24 cellular contexts compared by ENCODE assay signal in genomic region chrX:109511113-109511512, GRCh38. TPM values are rescaled to one million over a fixed set of nuclear protein-coding genes. Genes with fewer than 3 reads are reported as not detected.
"Had no signal": no experiment of that assay in that cellular context is flagged by ENCODE, and none has a peak within 500 bp of the region (broad histone marks: within the 10 kb centered on the region; RNA-seq: fewer than 3 reads in every experiment).

No MANE protein-coding gene starts in this region.

- H3K27ac Mint-ChIP-seq: activated CD8-positive, alpha-beta T cell treated with anti-CD3 and anti-CD28 coated beads, Interleukin-2, amount 10 ng/mL, durations not matched to agents 7 days and 5 days; activated naive CD8-positive, alpha-beta T cell treated with anti-CD3 and anti-CD28 coated beads, Interleukin-2, amount 10 ng/mL, durations not matched to agents 7 days and 5 days; T-helper 1 cell treated with Interleukin-12 subunit alpha and Interleukin-12 subunit beta and Interleukin-4 antibody, amounts not matched to agents 30 μg/mL and 1 μg/mL, for 36 hours had no signal

- H3K4me1 Mint-ChIP-seq: activated naive CD8-positive, alpha-beta T cell treated with anti-CD3 and anti-CD28 coated beads, Interleukin-2, amount 10 ng/mL, durations not matched to agents 7 days and 5 days had no signal

- DNase-seq: activated CD4-positive, alpha-beta T cell treated with anti-CD3 and anti-CD28 coated beads for 4 hours; activated CD8-positive, alpha-beta memory T cell treated with anti-CD3 and anti-CD28 coated beads, Interleukin-2, amount 50 U/mL, for 48 hours; activated CD8-positive, alpha-beta T cell treated with anti-CD3 and anti-CD28 coated beads, Interleukin-2, amount 10 ng/mL, durations not matched to agents 7 days and 5 days; activated naive CD4-positive, alpha-beta T cell treated with anti-CD3 and anti-CD28 coated beads, Interleukin-2, amount 50 U/mL, for 16 hours; activated naive CD8-positive, alpha-beta T cell treated with anti-CD3 and anti-CD28 coated beads, Interleukin-2, amount 10 ng/mL, durations not matched to agents 7 days and 5 days; activated T-cell treated with anti-CD3 and anti-CD28 coated beads, Interleukin-2, amount 50 U/mL, for 1 hour; adrenal gland; anterior cingulate cortex; cerebellar nuclear complex; NCI-H1105; NCI-H1436; NCI-H1694 treated with DMSO at 0.1 percent for 48 hours; NCI-H2029 treated with DMSO at 0.1 percent for 48 hours; NCI-H510A treated with DMSO at 0.1 percent for 48 hours; NCI-H69; NK-92 treated with Interleukin-12 subunit alpha and Interleukin-12 subunit beta, amount 100 ng/mL, for 24 hours; PC-3; SHP77 treated with DMSO at 0.1 percent for 48 hours had no signal

- H3K36me3 ChIP-seq: adrenal gland had no signal

- H3K36me3 Mint-ChIP-seq: activated naive CD8-positive, alpha-beta T cell treated with anti-CD3 and anti-CD28 coated beads, Interleukin-2, amount 10 ng/mL, durations not matched to agents 7 days and 5 days had no signal

- H3K4me3 Mint-ChIP-seq: activated CD8-positive, alpha-beta T cell treated with anti-CD3 and anti-CD28 coated beads, Interleukin-2, amount 10 ng/mL, durations not matched to agents 7 days and 5 days; activated naive CD8-positive, alpha-beta T cell treated with anti-CD3 and anti-CD28 coated beads, Interleukin-2, amount 10 ng/mL, durations not matched to agents 7 days and 5 days; T-helper 1 cell treated with Interleukin-12 subunit alpha and Interleukin-12 subunit beta and Interleukin-4 antibody, amounts not matched to agents 30 μg/mL and 1 μg/mL, for 36 hours had no signal

- H3K4me1 ChIP-seq: adrenal gland had no signal

- H3K9me3 ChIP-seq: adrenal gland had no signal

- H3K4me3 ChIP-seq: adrenal gland had no signal

- H3K27ac ChIP-seq: adrenal gland had no signal

- H3K9me3 Mint-ChIP-seq: activated naive CD8-positive, alpha-beta T cell treated with anti-CD3 and anti-CD28 coated beads, Interleukin-2, amount 10 ng/mL, durations not matched to agents 7 days and 5 days; T-helper 1 cell treated with Interleukin-12 subunit alpha and Interleukin-12 subunit beta and Interleukin-4 antibody, amounts not matched to agents 30 μg/mL and 1 μg/mL, for 36 hours had no signal

- FAIRE-seq: RCC 7860 had no signal

- ATAC-seq: activated CD4-positive, CD25-positive, alpha-beta regulatory T cell treated with anti-CD3 and anti-CD28 coated beads, Interleukin-2, amount 50 U/mL, for 24 hours; activated CD8-positive, alpha-beta T cell treated with anti-CD3 and anti-CD28 coated beads, Interleukin-2, amount 10 ng/mL, durations not matched to agents 7 days and 5 days; PC-3 had no signal

RNA-seq across cellular contexts. Expression of gene GUCY2F, which starts 29.2 kb away (rescaled TPM):
- total RNA-seq: activated CD8-positive, alpha-beta T cell treated with anti-CD3 and anti-CD28 coated beads, Interleukin-2, amount 10 ng/mL, durations not matched to agents 7 days and 5 days; activated naive CD8-positive, alpha-beta T cell treated with anti-CD3 and anti-CD28 coated beads, Interleukin-2, amount 10 ng/mL, durations not matched to agents 7 days and 5 days; adrenal gland; cardiac septum; M059J; PC-3; SK-MEL-5 had no signal
- polyA plus RNA-seq: adrenal gland had no signal
